8 cellular contexts compared by ENCODE assay signal in the genomic region with DNA sequence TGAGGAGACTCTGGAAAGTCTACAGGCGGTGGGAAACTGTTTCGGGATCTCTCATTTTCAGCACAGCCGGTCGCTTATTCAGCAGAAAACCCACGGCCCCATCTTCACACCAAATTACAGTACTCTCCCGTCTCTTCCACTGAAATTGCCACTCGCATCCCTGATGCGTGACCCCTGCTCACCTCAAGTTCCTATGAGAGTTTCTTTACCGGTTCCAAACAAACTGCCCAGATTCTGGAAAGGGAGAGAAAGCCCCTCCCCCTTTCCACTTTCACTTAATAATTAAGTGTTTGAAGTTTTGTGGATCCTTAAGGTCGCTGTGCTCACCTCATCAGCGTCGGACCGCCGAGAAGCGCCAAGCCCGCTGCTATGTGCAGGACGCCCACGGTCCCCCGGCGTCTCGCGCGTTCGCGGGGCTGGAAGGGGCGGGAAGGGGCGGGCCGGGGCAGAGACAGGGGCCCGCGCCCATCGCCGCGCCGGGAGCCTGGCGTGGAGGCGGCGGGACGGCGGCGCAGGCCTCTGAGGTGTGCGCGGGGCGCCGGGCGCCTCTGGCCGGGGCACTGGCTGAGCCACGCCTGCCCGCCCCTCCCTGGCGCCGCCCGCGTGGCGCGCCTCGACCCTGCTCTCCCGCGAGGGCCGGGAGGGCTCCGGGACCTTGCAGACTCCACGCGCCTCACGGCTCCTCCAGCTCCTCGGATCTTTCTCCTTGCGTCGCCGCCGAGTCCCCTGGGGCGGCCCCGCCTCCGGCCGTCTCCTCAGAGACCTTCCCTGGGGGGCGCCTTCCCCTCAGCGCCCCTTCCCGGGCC. TPM values are rescaled to one million over a fixed set of nuclear protein-coding genes. Genes with fewer than 3 reads are reported as not detected.
DNase-seq lines count a peak whose midpoint lies in the region; ATAC-seq and TF ChIP-seq lines count a peak whose summit lies in the region.

A gene (minus strand): TSS at position 521 of the 806 bp plus-strand sequence. CDS start 41,124 bp downstream, outside the sequence.

- TF ChIP-seq POLR2A in transverse colon (IDR thresholded peaks at IDR 0.05) = no peak

- H3K9me3 ChIP-seq in transverse colon = no peaks in the 10 kb centered on the region

- no peak within 1 kb of the TSS for H3K27ac ChIP-seq in 22Rv1
- no peak within 1 kb of the TSS for H3K27ac ChIP-seq in brain microvascular endothelial cell
- no peak within 1 kb of the TSS for H3K27ac ChIP-seq in transverse colon

- ATAC-seq in left lobe of liver = peak; percentile 29

- H3K27me3 ChIP-seq in H7 (ENCODE audit: control insufficient read depth, insufficient read depth, low read length) (peaks cover 37% of the 10 kb centered on the region), brain microvascular endothelial cell (replicated peaks) (no peaks in the 10 kb centered on the region), transverse colon (peaks cover 35% of the 10 kb centered on the region)

- TF ChIP-seq EP300 in transverse colon (IDR thresholded peaks at IDR 0.05; ENCODE audit: low read depth) = no peak

- 31 to 35% methylated on average over 4 to 34 of the region's 74 CpGs for WGBS in transverse colon (ENCODE audit: low coverage in 1 of 2), 2 donors

- in situ Hi-C loops in brain microvascular endothelial cell (cut with HindIII; ENCODE audit: low pct_ligation_motif_present, low sequenced_read_pairs) (no loop called here), transverse colon (cut with MboI; ENCODE audit: low pct_ligation_motif_present in 1 of 4, low pct_unique_long_range_greater_than_20kb in 1 of 4, low sequenced_read_pairs in 3 of 4) (no loop called here)

- H3K4me3 ChIP-seq in H7 (ENCODE audit: insufficient read depth, low read depth, low read length) = peak within 1 kb of the TSS; percentile 47
- peak within 1 kb of the TSS; percentile 62 for H3K4me3 ChIP-seq in brain microvascular endothelial cell (ENCODE audit: low read depth, low read length)
- peak within 1 kb of the TSS; percentile 14 to 57 (median 36) for H3K4me3 ChIP-seq in transverse colon

- peak; percentile 9; the same call in 1 of the 2 replicates for TF ChIP-seq CTCF in 22Rv1 (IDR thresholded peaks at IDR 0.05)
- no peak for TF ChIP-seq CTCF in brain microvascular endothelial cell (IDR thresholded peaks at IDR 0.05; ENCODE audit: low read depth, low read length, missing control alignments)
- no peak for TF ChIP-seq CTCF in transverse colon (IDR thresholded peaks at IDR 0.05)

- DNase-seq in H7 (peak; percentile 88), brain microvascular endothelial cell (no peak), left lobe of liver (ENCODE audit: low spot score) (no peak), transverse colon (no peak), RKO (ENCODE audit: low spot score) (no peak), GOT3 (lab: John Stamatoyannopoulos, UW) (no peak), Ammon's horn (ENCODE audit: low spot score) (no peak)

- intact Hi-C loops in transverse colon (cut with DNase I; ENCODE audit: low total_unique reads) = no loop called here

- H3K36me3 ChIP-seq in H7 (replicated peaks; ENCODE audit: control insufficient read depth, insufficient read depth, low read length) = no peaks in the 10 kb centered on the region
- no peaks in the 10 kb centered on the region for H3K36me3 ChIP-seq in brain microvascular endothelial cell (replicated peaks)
- no peaks in the 10 kb centered on the region for H3K36me3 ChIP-seq in transverse colon

- H3K4me1 ChIP-seq in transverse colon = peaks cover 0 to 7% (median 4%) of the 10 kb centered on the region in 4 donors

RNA-seq across cellular contexts. Expression of the gene that starts here (rescaled TPM):
- total RNA-seq in H7 (2014; rRNA removed; shearing (Covaris generic)) = 0.55 and 1.2 TPM in 2 replicates
- not detected for total RNA-seq in left lobe of liver
- under 1 TPM in 2 of 4 donors, not detected in 2; 0.27 to 0.48 TPM for total RNA-seq in transverse colon

Comparison
In these comparisons a context has a peak if more than half of its experiments do, and no peak if none do; other contexts are left out.
1. Peak in ATAC-seq in left lobe of liver; RNA of the gene not detected or under 1 TPM.